In the genomic region with DNA sequence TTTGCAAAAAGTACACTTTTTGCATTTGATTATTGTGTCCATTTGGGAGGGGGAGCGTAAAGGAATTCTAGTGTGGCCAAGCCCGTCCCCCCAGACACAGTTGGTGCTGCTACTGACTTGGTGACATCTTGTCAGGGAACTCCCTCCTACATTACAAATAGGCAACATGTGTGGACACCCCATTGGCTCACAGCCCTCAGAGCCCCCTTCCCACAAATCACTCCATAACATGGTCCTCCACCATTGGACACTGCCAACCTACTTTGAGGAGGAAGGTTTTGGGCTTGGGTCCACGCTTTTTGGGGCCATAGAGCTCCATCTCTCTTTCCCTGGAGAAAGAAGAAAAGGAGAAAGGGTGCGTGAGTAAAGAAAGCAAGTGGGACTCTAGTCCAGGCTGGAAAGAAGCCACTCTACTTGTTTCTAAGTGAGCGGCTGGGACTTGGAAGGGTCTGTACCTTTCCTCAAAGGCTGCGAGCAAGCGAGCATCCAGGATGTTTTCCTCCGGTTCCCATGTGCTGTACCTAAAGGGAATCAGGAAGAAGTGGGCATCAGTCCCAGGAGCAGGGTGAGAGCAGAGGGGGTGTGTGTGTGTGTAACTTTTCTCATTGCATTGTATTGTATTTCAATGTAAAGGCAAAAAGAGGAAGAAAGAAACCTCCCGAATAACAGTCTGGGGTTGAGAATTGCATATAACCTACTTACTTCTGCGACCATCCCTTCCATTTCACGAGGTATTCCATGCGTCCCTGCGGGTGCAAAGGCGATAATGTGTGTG, we compare ENCODE assay signal across 1 cellular context.
TF ChIP-seq lines count a peak whose summit lies in the region.

No MANE protein-coding gene starts in this region.

TF ChIP-seq in HCT116, 20 proteins besides CTCF, POLR2A, EP300 and RAD21 (continued from another document):
- TF ChIP-seq, protein P1, sequence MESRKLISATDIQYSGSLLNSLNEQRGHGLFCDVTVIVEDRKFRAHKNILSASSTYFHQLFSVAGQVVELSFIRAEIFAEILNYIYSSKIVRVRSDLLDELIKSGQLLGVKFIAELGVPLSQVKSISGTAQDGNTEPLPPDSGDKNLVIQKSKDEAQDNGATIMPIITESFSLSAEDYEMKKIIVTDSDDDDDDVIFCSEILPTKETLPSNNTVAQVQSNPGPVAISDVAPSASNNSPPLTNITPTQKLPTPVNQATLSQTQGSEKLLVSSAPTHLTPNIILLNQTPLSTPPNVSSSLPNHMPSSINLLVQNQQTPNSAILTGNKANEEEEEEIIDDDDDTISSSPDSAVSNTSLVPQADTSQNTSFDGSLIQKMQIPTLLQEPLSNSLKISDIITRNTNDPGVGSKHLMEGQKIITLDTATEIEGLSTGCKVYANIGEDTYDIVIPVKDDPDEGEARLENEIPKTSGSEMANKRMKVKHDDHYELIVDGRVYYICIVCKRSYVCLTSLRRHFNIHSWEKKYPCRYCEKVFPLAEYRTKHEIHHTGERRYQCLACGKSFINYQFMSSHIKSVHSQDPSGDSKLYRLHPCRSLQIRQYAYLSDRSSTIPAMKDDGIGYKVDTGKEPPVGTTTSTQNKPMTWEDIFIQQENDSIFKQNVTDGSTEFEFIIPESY (IDR thresholded peaks at IDR 0.05; ENCODE audit: extremely low read depth, insufficient replicate concordance, low read length) = no peak
- TF ChIP-seq ELF1 (IDR thresholded peaks at IDR 0.05; ENCODE audit: borderline replicate concordance, low read depth) = no peak
- no peak for TF ChIP-seq EZH2 (IDR thresholded peaks at IDR 0.05)
- TF ChIP-seq JUND (IDR thresholded peaks at IDR 0.05) = no peak
- no peak for TF ChIP-seq REST (IDR thresholded peaks at IDR 0.05; ENCODE audit: low read depth)
- no peak for TF ChIP-seq CBX3 (IDR thresholded peaks at IDR 0.05; ENCODE audit: low read depth)
- no peak for TF ChIP-seq ZFX (IDR thresholded peaks at IDR 0.05)
TF ChIP-seq in HCT116: peak in this region for 0.
